Comparison of ENCODE assay signal across 8 cellular contexts in genomic region chr3:172201136-172201989, GRCh38.
DNase-seq lines count a peak whose midpoint lies in the region; ATAC-seq and TF ChIP-seq lines count a peak whose summit lies in the region.

No MANE protein-coding gene starts in this region.

- no peaks in the 10 kb centered on the region for H3K27me3 Mint-ChIP-seq in activated CD8-positive, alpha-beta T cell treated with anti-CD3 and anti-CD28 coated beads for 36 hours

- no peaks in the 10 kb centered on the region for H3K27me3 ChIP-seq in BE2C
- no peaks in the 10 kb centered on the region for H3K27me3 ChIP-seq in duodenal mucosa (ENCODE audit: control insufficient read depth in 1 of 2, insufficient read depth in 2 of 2, low read length in 2 of 2)
- H3K27me3 ChIP-seq in muscle layer of colon (ENCODE audit: control insufficient read depth in 1 of 2, insufficient read depth in 2 of 2, low read length in 2 of 2), result no peaks in the 10 kb centered on the region
- no peaks in the 10 kb centered on the region for H3K27me3 ChIP-seq in WERI-Rb-1 (ENCODE audit: insufficient read depth, low read depth, severe bottlenecking)

- POLR2A ChIA-PET in activated CD8-positive, alpha-beta T cell treated with anti-CD3 and anti-CD28 coated beads for 36 hours (lab: Charles Lee), result no interaction called here

- H3K27ac ChIP-seq in duodenal mucosa (ENCODE audit: low read depth, low read length) (peak overlapping the region; percentile 26), muscle layer of colon (ENCODE audit: low read depth, low read length) (peak overlapping the region; percentile 60), WERI-Rb-1 (no peak overlapping the region)

- intact Hi-C loops in activated CD8-positive, alpha-beta T cell treated with anti-CD3 and anti-CD28 coated beads for 36 hours (cut with micrococcal nuclease), result no loop called here

- no peaks in the 10 kb centered on the region for H3K9me3 ChIP-seq in BE2C
- H3K9me3 ChIP-seq in duodenal mucosa (ENCODE audit: control insufficient read depth in 1 of 2, low read length in 2 of 2), result no peaks in the 10 kb centered on the region
- no peaks in the 10 kb centered on the region for H3K9me3 ChIP-seq in muscle layer of colon (ENCODE audit: low read length)
- no peaks in the 10 kb centered on the region for H3K9me3 ChIP-seq in WERI-Rb-1 (ENCODE audit: severe bottlenecking)

- H3K9ac ChIP-seq in duodenal mucosa (ENCODE audit: low read depth in 1 of 2, low read length in 2 of 2) (no peak overlapping the region), muscle layer of colon (ENCODE audit: low read length) (no peak overlapping the region)

- H3K4me3 ChIP-seq in BE2C (ENCODE audit: low read depth, low read length) (no peak overlapping the region), duodenal mucosa (ENCODE audit: low read depth in 1 of 2, low read length in 2 of 2) (no peak overlapping the region), muscle layer of colon (ENCODE audit: low read depth in 1 of 2, low read length in 2 of 2) (peak overlapping the region; percentile 10 to 16), WERI-Rb-1 (ENCODE audit: low read depth, low read length) (no peak overlapping the region)

- H3K4me1 Mint-ChIP-seq in activated CD8-positive, alpha-beta T cell treated with anti-CD3 and anti-CD28 coated beads for 36 hours (ENCODE audit: low read depth), result no peaks in the 10 kb centered on the region

- TF ChIP-seq CTCF in BE2C (IDR thresholded peaks at IDR 0.05; ENCODE audit: low read depth, low read length) (no peak), WERI-Rb-1 (IDR thresholded peaks at IDR 0.05; ENCODE audit: low read depth, low read length) (no peak)
- TF ChIP-seq CTCF in activated CD8-positive, alpha-beta T cell treated with anti-CD3 and anti-CD28 coated beads for 36 hours (IDR thresholded peaks at IDR 0.05), result no peak

- H3K36me3 ChIP-seq in BE2C, result no peaks in the 10 kb centered on the region
- H3K36me3 ChIP-seq in duodenal mucosa (ENCODE audit: control insufficient read depth in 1 of 2, insufficient read depth in 2 of 2, low read length in 2 of 2), result no peaks in the 10 kb centered on the region
- no peaks in the 10 kb centered on the region for H3K36me3 ChIP-seq in muscle layer of colon (ENCODE audit: insufficient read depth, low read length)
- no peaks in the 10 kb centered on the region for H3K36me3 ChIP-seq in WERI-Rb-1

- H3K4me3 Mint-ChIP-seq in activated CD8-positive, alpha-beta T cell treated with anti-CD3 and anti-CD28 coated beads for 36 hours, result no peak overlapping the region

- H3K36me3 Mint-ChIP-seq in activated CD8-positive, alpha-beta T cell treated with anti-CD3 and anti-CD28 coated beads for 36 hours (ENCODE audit: low read depth), result peaks cover 10% of the 10 kb centered on the region

- H3K27ac Mint-ChIP-seq in activated CD8-positive, alpha-beta T cell treated with anti-CD3 and anti-CD28 coated beads for 36 hours, result no peak overlapping the region

- peaks cover 9% of the 10 kb centered on the region for H3K9me3 Mint-ChIP-seq in activated CD8-positive, alpha-beta T cell treated with anti-CD3 and anti-CD28 coated beads for 36 hours

- H3K4me1 ChIP-seq in BE2C (peaks cover 12% of the 10 kb centered on the region), duodenal mucosa (ENCODE audit: control insufficient read depth in 1 of 2, insufficient read depth in 2 of 2, low read length in 2 of 2) (peaks cover 0 to 7% of the 10 kb centered on the region in 2 donors), muscle layer of colon (ENCODE audit: insufficient read depth, low read length) (peaks cover 54% of the 10 kb centered on the region)

- no peak for ATAC-seq in HG03571 (IDR thresholded peaks at IDR 0.05; ENCODE audit: unreplicated experiment)
- ATAC-seq in activated CD8-positive, alpha-beta T cell treated with anti-CD3 and anti-CD28 coated beads for 36 hours, result no peak

- DNase-seq in BE2C (peak; percentile 86), NCI-H226 (peak; percentile 94), WERI-Rb-1 (no peak), retina (no peak)
- DNase-seq in activated CD8-positive, alpha-beta T cell treated with anti-CD3 and anti-CD28 coated beads for 36 hours, result no peak

- CTCF ChIA-PET in activated CD8-positive, alpha-beta T cell treated with anti-CD3 and anti-CD28 coated beads for 36 hours (lab: Charles Lee), result interaction anchor here (1.5 kb wide), 1 partner anchor 131 kb away, joined by 4 read pairs; no protein-coding TSS in a partner anchor

Comparison
In these comparisons a context has a peak if more than half of its experiments do, and no peak if none do; other contexts are left out.
1. DNase-seq: peak in BE2C (single experiment) and NCI-H226 (single experiment); none in WERI-Rb-1 (single experiment), activated CD8-positive, alpha-beta T cell treated with anti-CD3 and anti-CD28 coated beads for 36 hours (single experiment) and retina (single experiment).
2. H3K4me3 ChIP-seq: peak in muscle layer of colon (2 of 2); none in BE2C (single experiment), duodenal mucosa (0 of 2) and WERI-Rb-1 (single experiment).